Comparison of ENCODE assay signal across 7 cellular contexts in the genomic region with DNA sequence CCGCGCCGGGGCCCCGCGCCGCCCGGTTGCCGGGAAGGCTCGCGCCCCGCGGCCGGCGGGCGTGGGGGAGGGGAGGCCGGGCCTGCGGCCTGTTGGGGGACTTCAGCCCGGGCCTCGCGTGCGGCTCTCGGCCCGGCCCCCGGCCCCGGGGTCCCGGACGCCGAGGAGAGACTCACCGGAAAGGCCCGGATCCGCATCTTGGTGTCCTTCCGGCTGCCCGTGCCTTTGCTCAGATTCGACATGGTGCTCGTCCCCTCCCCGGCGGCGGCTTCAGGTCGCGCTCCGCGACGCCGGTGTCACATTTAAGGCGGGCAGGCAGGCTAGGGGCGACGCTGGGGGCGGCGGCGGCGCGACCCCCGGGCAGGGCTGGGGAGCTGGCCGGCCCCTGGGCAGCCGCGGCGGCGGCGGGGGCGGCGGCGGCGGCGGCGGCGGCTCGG. TPM values are rescaled to one million over a fixed set of nuclear protein-coding genes. Genes with fewer than 3 reads are reported as not detected.
DNase-seq lines count a peak whose midpoint lies in the region; ATAC-seq and TF ChIP-seq lines count a peak whose summit lies in the region.

No MANE protein-coding gene starts in this region.

- no peaks in the 10 kb centered on the region for H3K79me1 ChIP-seq in mesenchymal stem cell (replicated peaks; ENCODE audit: low read length, poor library complexity, severe bottlenecking)

- peak overlapping the region; percentile 87 for H3K27ac ChIP-seq in mesenchymal stem cell (ENCODE audit: low read length, poor library complexity, severe bottlenecking)

- peaks cover 5% of the 10 kb centered on the region for H3K4me1 ChIP-seq in mesenchymal stem cell (ENCODE audit: control insufficient read depth, insufficient read depth, low read depth, low read length)

- H4K8ac ChIP-seq in mesenchymal stem cell (ENCODE audit: low read length) = peak overlapping the region; percentile 98

- TF ChIP-seq CTCF in GM13977 (IDR thresholded peaks at IDR 0.05; ENCODE audit: extremely low read depth, insufficient read depth, missing control alignments) = no peak

- peak; percentile 37 for ATAC-seq in GM21825 (IDR thresholded peaks at IDR 0.05; ENCODE audit: unreplicated experiment)

- WGBS in mesenchymal stem cell = 0% methylated on average over 20 of the region's 67 CpGs

- no peaks in the 10 kb centered on the region for H3K27me3 ChIP-seq in mesenchymal stem cell (ENCODE audit: control insufficient read depth in 1 of 2, insufficient read depth in 1 of 2, low read length in 2 of 2)

- H3K36me3 ChIP-seq in mesenchymal stem cell (ENCODE audit: control insufficient read depth in 1 of 2, insufficient read depth in 2 of 2, low read depth in 1 of 2, low read length in 2 of 2) = peaks cover 4 to 11% of the 10 kb centered on the region in 2 experiments

- peak overlapping the region; percentile 92 for H3K9ac ChIP-seq in mesenchymal stem cell (ENCODE audit: low read length)

- H3K4me2 ChIP-seq in mesenchymal stem cell (ENCODE audit: low read length, poor library complexity, severe bottlenecking) = no peak overlapping the region

- H4K91ac ChIP-seq in mesenchymal stem cell (ENCODE audit: low read length) = peak overlapping the region; percentile 97

- in situ Hi-C loops in GM13977 (cut with MboI; ENCODE audit: low pct_unique_long_range_greater_than_20kb, low sequenced_read_pairs, unreplicated experiment) = no loop called here

- peak overlapping the region; percentile 95 for H2BK120ac ChIP-seq in mesenchymal stem cell (ENCODE audit: low read depth, low read length)

- peak overlapping the region; percentile 94 for H2BK15ac ChIP-seq in mesenchymal stem cell (ENCODE audit: low read depth, poor library complexity, severe bottlenecking)

- H3K14ac ChIP-seq in mesenchymal stem cell (ENCODE audit: low read length in 2 of 2) = peak overlapping the region; percentile 99 to 100

- peak overlapping the region; percentile 99 to 100 for H3K18ac ChIP-seq in mesenchymal stem cell (ENCODE audit: low read depth in 1 of 2, low read length in 2 of 2)

- H2BK5ac ChIP-seq in mesenchymal stem cell (ENCODE audit: low read depth, low read length, poor library complexity, severe bottlenecking) = peak overlapping the region; percentile 87

- H2BK12ac ChIP-seq in mesenchymal stem cell (ENCODE audit: low read length in 2 of 2) = peak overlapping the region in 1 of 2 experiments; percentile 52

- H3K23ac ChIP-seq in mesenchymal stem cell (ENCODE audit: low read length in 2 of 2) = peak overlapping the region in 1 of 2 experiments; percentile 100

- peak overlapping the region; percentile 99 to 100 for H3K4ac ChIP-seq in mesenchymal stem cell (ENCODE audit: low read depth in 1 of 2, low read length in 2 of 2)

- peak overlapping the region; percentile 76 for H2AFZ ChIP-seq in mesenchymal stem cell (ENCODE audit: low read depth, low read length)

- H2AK5ac ChIP-seq in mesenchymal stem cell (ENCODE audit: low read length, severe bottlenecking) = no peak overlapping the region

- H3K4me3 ChIP-seq in mesenchymal stem cell (ENCODE audit: insufficient read depth in 1 of 2, low read depth in 1 of 2, low read length in 2 of 2) = peak overlapping the region; percentile 75 to 99

- DNase-seq in GM13977 (ENCODE audit: low spot score) = peak; percentile 73
- peak; percentile 50 for DNase-seq in LHCN-M2 (ENCODE audit: low read depth)
- peak; percentile 32 to 47 for DNase-seq in activated CD4-positive, alpha-beta T cell treated with anti-CD3 and anti-CD28 coated beads, Interleukin-2, amount 50 U/mL, for 24 hours (ENCODE audit: low read depth in 1 of 2, low spot score in 1 of 2)
- DNase-seq in dermis blood vessel endothelial cell = peak; percentile 44
- DNase-seq in mesenchymal stem cell = peak; percentile 45
- DNase-seq in stimulated activated CD8-positive, alpha-beta memory T cell treated with anti-CD3 and anti-CD28 coated beads, Interleukin-4, amount 100 ng/mL, for 24 hours (ENCODE audit: low read depth) = peak; percentile 33

- no peaks in the 10 kb centered on the region for H3K9me3 ChIP-seq in mesenchymal stem cell (ENCODE audit: control insufficient read depth, low read length)

RNA-seq across cellular contexts. Expression of gene CUL3, which starts 0.4 kb away (rescaled TPM):
- 57.3 and 59.2 TPM in 2 replicates for total RNA-seq in LHCN-M2 (2014; rRNA removed)
- polyA plus RNA-seq in LHCN-M2 (2012) = 42.3 TPM
- 69.4 and 114 TPM in 2 replicates for total RNA-seq in dermis blood vessel endothelial cell
- polyA plus RNA-seq in mesenchymal stem cell (2013, experiment 1 of 2) = 66.2 TPM
- polyA plus RNA-seq in mesenchymal stem cell (2013, experiment 2 of 2) = 70.3 TPM

Comparison
In these comparisons a context has a peak if more than half of its experiments do, and no peak if none do; other contexts are left out.
1. Peak in every context shown above with its lines: DNase-seq, ATAC-seq, H3K4me3 ChIP-seq and H3K27ac ChIP-seq.